ENCODE assay signal across 8 cellular contexts in genomic region chr3:124768812-124769211, GRCh38. TPM values are rescaled to one million over a fixed set of nuclear protein-coding genes. Genes with fewer than 3 reads are reported as not detected.
DNase-seq lines count a peak whose midpoint lies in the region; ATAC-seq and TF ChIP-seq lines count a peak whose summit lies in the region.

No MANE protein-coding gene starts in this region.

- DNase-seq in DMS53 (lab: John Stamatoyannopoulos, UW), result peak; percentile 74
- peak; percentile 54 for DNase-seq in OCI-M1 (lab: John Stamatoyannopoulos, UW)
- no peak for DNase-seq in kidney epithelial cell (ENCODE audit: low read depth)
- DNase-seq in DMS114 treated with DMSO at 0.1 percent for 48 hours (lab: John Stamatoyannopoulos, UW; ENCODE audit: unreplicated experiment), result no peak

- H3K4me3 ChIP-seq in kidney epithelial cell (ENCODE audit: low read depth, low read length), result no peak overlapping the region

- peaks cover 2% of the 10 kb centered on the region for H3K36me3 ChIP-seq in kidney epithelial cell (ENCODE audit: control insufficient read depth, insufficient read depth, low read length)

- H3K27me3 ChIP-seq in kidney epithelial cell (ENCODE audit: control insufficient read depth, insufficient read depth, low read length), result no peaks in the 10 kb centered on the region

- ATAC-seq in GM19463 (IDR thresholded peaks at IDR 0.05; ENCODE audit: unreplicated experiment), result peak; percentile 44
- no peak for ATAC-seq in HG02798 (IDR thresholded peaks at IDR 0.05; ENCODE audit: poor library complexity, unreplicated experiment)
- ATAC-seq in GM21576 (IDR thresholded peaks at IDR 0.05; ENCODE audit: unreplicated experiment), result no peak
- no peak for ATAC-seq in HG02759 (IDR thresholded peaks at IDR 0.05; ENCODE audit: unreplicated experiment)

- TF ChIP-seq CTCF in kidney epithelial cell (IDR thresholded peaks at IDR 0.05; ENCODE audit: insufficient read depth, low read length, poor library complexity, severe bottlenecking), result peak; percentile 15

RNA-seq across cellular contexts. Expression of gene UMPS, which starts 38.6 kb away (rescaled TPM):
- total RNA-seq in kidney epithelial cell, result 28.5 and 36.0 TPM in 2 replicates

Comparison
In these comparisons a context has a peak if more than half of its experiments do, and no peak if none do; other contexts are left out.
1. DNase-seq: peak in DMS53 (single experiment) and OCI-M1 (single experiment); none in kidney epithelial cell (single experiment) and DMS114 treated with DMSO at 0.1 percent for 48 hours (single experiment).